In the genomic region with DNA sequence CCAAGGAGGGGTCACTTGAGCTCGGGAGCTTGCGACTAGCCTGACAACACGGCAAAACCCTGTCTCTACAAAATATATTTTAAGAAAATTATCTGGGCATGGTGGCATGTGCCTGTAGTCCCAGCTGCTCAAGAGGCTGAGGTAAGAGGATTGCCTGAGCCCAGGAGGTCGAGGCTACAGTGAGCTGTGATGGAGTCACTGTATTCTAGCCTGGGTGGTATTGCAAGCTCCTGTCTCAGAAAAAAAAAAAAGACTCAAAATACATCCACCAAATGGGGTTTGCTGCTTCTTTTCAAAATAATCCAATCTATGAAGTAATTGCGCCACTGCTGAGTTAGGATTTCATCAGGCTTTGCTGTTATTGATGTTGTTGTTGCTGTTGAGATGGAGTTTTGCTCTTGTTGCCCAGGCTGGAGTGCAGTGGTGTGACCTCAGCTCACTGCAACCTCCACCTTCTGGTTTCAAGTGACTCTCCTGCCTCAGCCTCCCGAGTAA, we compare ENCODE assay signal across 9 cellular contexts. TPM values are rescaled to one million over a fixed set of nuclear protein-coding genes. Genes with fewer than 3 reads are reported as not detected.
A peak's percentile ranks its signal among the peaks of the same experiment; 100 is the strongest.
DNase-seq lines count a peak whose midpoint lies in the region; ATAC-seq and TF ChIP-seq lines count a peak whose summit lies in the region.
"Had no signal": no experiment of that assay in that cellular context is flagged by ENCODE, and none has a peak within 500 bp of the region (broad histone marks: within the 10 kb centered on the region; RNA-seq: fewer than 3 reads in every experiment).

No MANE protein-coding gene starts in this region.

- H3K4me3 ChIP-seq in hepatocyte (no peak overlapping the region), stomach smooth muscle (ENCODE audit: low read length in 2 of 2) (no peak overlapping the region)
- H3K4me3 ChIP-seq: MG63 had no signal

- no peak for ATAC-seq in activated T-helper 17 cell treated with anti-CD3 and anti-CD28 coated beads, Interleukin-2, amount 50 U/mL, for 72 hours (replicated peaks)

- no peak overlapping the region for H3K4me2 ChIP-seq in hepatocyte

- peaks cover 27% of the 10 kb centered on the region for H3K4me1 Mint-ChIP-seq in T-helper 2 cell treated with Interferon-gamma antibody and Interleukin-4, amounts not matched to agents 5 μg/mL and 100 μg/mL, for 36 hours (ENCODE audit: low read depth)
- peaks cover 21% of the 10 kb centered on the region for H3K4me1 Mint-ChIP-seq in activated T-helper 17 cell treated with anti-CD3 and anti-CD28 coated beads, Interleukin-2, amount 50 U/mL, for 72 hours

- H4K20me1 ChIP-seq in hepatocyte (ENCODE audit: insufficient read depth, poor library complexity, severe bottlenecking) = no peaks in the 10 kb centered on the region

- no peaks in the 10 kb centered on the region for H3K27me3 Mint-ChIP-seq in T-helper 2 cell treated with Interferon-gamma antibody and Interleukin-4, amounts not matched to agents 5 μg/mL and 100 μg/mL, for 36 hours (ENCODE audit: low read depth)
- no peaks in the 10 kb centered on the region for H3K27me3 Mint-ChIP-seq in activated T-helper 17 cell treated with anti-CD3 and anti-CD28 coated beads, Interleukin-2, amount 50 U/mL, for 72 hours

- H3K36me3 Mint-ChIP-seq in T-helper 2 cell treated with Interferon-gamma antibody and Interleukin-4, amounts not matched to agents 5 μg/mL and 100 μg/mL, for 36 hours (ENCODE audit: low read depth) = peaks cover 30% of the 10 kb centered on the region
- peaks cover 17% of the 10 kb centered on the region for H3K36me3 Mint-ChIP-seq in activated T-helper 17 cell treated with anti-CD3 and anti-CD28 coated beads, Interleukin-2, amount 50 U/mL, for 72 hours (ENCODE audit: low read depth)

- no peaks in the 10 kb centered on the region for H3K79me2 ChIP-seq in hepatocyte

- no peaks in the 10 kb centered on the region for H3K9me2 ChIP-seq in hepatocyte (replicated peaks; ENCODE audit: insufficient read depth)

- H3K9me3 Mint-ChIP-seq in T-helper 2 cell treated with Interferon-gamma antibody and Interleukin-4, amounts not matched to agents 5 μg/mL and 100 μg/mL, for 36 hours = no peaks in the 10 kb centered on the region
- H3K9me3 Mint-ChIP-seq in activated T-helper 17 cell treated with anti-CD3 and anti-CD28 coated beads, Interleukin-2, amount 50 U/mL, for 72 hours = no peaks in the 10 kb centered on the region

- no peak overlapping the region for H2AFZ ChIP-seq in hepatocyte

- no peak overlapping the region for H3K4me3 Mint-ChIP-seq in T-helper 2 cell treated with Interferon-gamma antibody and Interleukin-4, amounts not matched to agents 5 μg/mL and 100 μg/mL, for 36 hours
- H3K4me3 Mint-ChIP-seq in activated T-helper 17 cell treated with anti-CD3 and anti-CD28 coated beads, Interleukin-2, amount 50 U/mL, for 72 hours = peak overlapping the region; percentile 74

- peak overlapping the region; percentile 85 for H3K27ac ChIP-seq in hepatocyte
- peak overlapping the region; percentile 47 for H3K27ac ChIP-seq in stomach smooth muscle (ENCODE audit: low read length)

- no peak for TF ChIP-seq CTCF in hepatocyte (IDR thresholded peaks at IDR 0.05; ENCODE audit: poor library complexity)

- H3K27me3 ChIP-seq in hepatocyte (no peaks in the 10 kb centered on the region), stomach smooth muscle (ENCODE audit: control insufficient read depth in 1 of 2, insufficient read depth in 2 of 2, low read length in 2 of 2) (no peaks in the 10 kb centered on the region)
- H3K27me3 ChIP-seq: MG63 had no signal

- H3K9me3 ChIP-seq in hepatocyte (ENCODE audit: low read depth) (no peaks in the 10 kb centered on the region), stomach smooth muscle (ENCODE audit: control insufficient read depth in 2 of 2, low read length in 2 of 2) (no peaks in the 10 kb centered on the region)
- H3K9me3 ChIP-seq: MG63 had no signal

- H3K27ac Mint-ChIP-seq in T-helper 2 cell treated with Interferon-gamma antibody and Interleukin-4, amounts not matched to agents 5 μg/mL and 100 μg/mL, for 36 hours = peak overlapping the region; percentile 94
- H3K27ac Mint-ChIP-seq in activated T-helper 17 cell treated with anti-CD3 and anti-CD28 coated beads, Interleukin-2, amount 50 U/mL, for 72 hours = peak overlapping the region; percentile 100

- DNase-seq in T-helper 2 cell treated with Interferon-gamma antibody and Interleukin-4, amounts not matched to agents 5 μg/mL and 100 μg/mL, for 36 hours (ENCODE audit: low spot score) = no peak
- no peak for DNase-seq in T-helper 2 cell
- no peak for DNase-seq in hepatocyte (ENCODE audit: low spot score)
- no peak for DNase-seq in central memory CD4-positive, alpha-beta T cell
- no peak for DNase-seq in NK-92 (lab: John Stamatoyannopoulos, UW; ENCODE audit: unreplicated experiment)
- DNase-seq in NCI-H524 (lab: John Stamatoyannopoulos, UW) = no peak

- H3K36me3 ChIP-seq in hepatocyte (replicated peaks; ENCODE audit: insufficient read depth, low read depth) = no peaks in the 10 kb centered on the region
- H3K36me3 ChIP-seq in stomach smooth muscle (ENCODE audit: control insufficient read depth in 2 of 2, insufficient read depth in 2 of 2, low read length in 2 of 2) = no peaks in the 10 kb centered on the region
- H3K36me3 ChIP-seq: MG63 had no signal

- H3K4me1 ChIP-seq in hepatocyte (ENCODE audit: insufficient read depth) (peaks cover 10% of the 10 kb centered on the region), stomach smooth muscle (ENCODE audit: control insufficient read depth, insufficient read depth, low read length) (no peaks in the 10 kb centered on the region)

- no peak overlapping the region for H3K9ac ChIP-seq in stomach smooth muscle (ENCODE audit: low read length in 2 of 2)

- WGBS in hepatocyte (ENCODE audit: low lambda C conversion rate, missing lambda C conversion rate) = 91% methylated on average over 6 of the region's 6 CpGs

RNA-seq across cellular contexts. Expression of a gene that starts 11.1 kb away (rescaled TPM):
- 1,000 to 10,000 TPM; 1,131 to 1,699 TPM for total RNA-seq in activated T-helper 17 cell treated with anti-CD3 and anti-CD28 coated beads, Interleukin-2, amount 50 U/mL, for 72 hours
- 833 and 1,051 TPM in 2 replicates for total RNA-seq in hepatocyte
- 302 and 335 TPM in 2 replicates for polyA plus RNA-seq in hepatocyte

RNA-seq across cellular contexts. Expression of a gene that starts 15.5 kb away (rescaled TPM):
- 1 to 10 TPM; 3.3 to 6.7 TPM for total RNA-seq in activated T-helper 17 cell treated with anti-CD3 and anti-CD28 coated beads, Interleukin-2, amount 50 U/mL, for 72 hours
- total RNA-seq in hepatocyte = 4.2 and 5.4 TPM in 2 replicates
- 3.5 and 5.9 TPM in 2 replicates for polyA plus RNA-seq in hepatocyte
